In genomic region chr1:151455966-151456365, GRCh38 we compare ENCODE assay signal across 15 cellular contexts. TPM values are rescaled to one million over a fixed set of nuclear protein-coding genes. Genes with fewer than 3 reads are reported as not detected.
DNase-seq lines count a peak whose midpoint lies in the region; ATAC-seq, FAIRE-seq and TF ChIP-seq lines count a peak whose summit lies in the region.
"Had no signal": no experiment of that assay in that cellular context is flagged by ENCODE, and none has a peak within 500 bp of the region (broad histone marks: within the 10 kb centered on the region; RNA-seq: fewer than 3 reads in every experiment).

No MANE protein-coding gene starts in this region.

- no peak for FAIRE-seq in astrocyte (lab: Jason Lieb, UNC)

- H3K4me3 Mint-ChIP-seq in astrocyte (ENCODE audit: unreplicated experiment), result no peak overlapping the region
- H3K4me3 Mint-ChIP-seq: stimulated activated naive CD8-positive, alpha-beta T cell treated with anti-CD3 and anti-CD28 coated beads, Interleukin-15, Interleukin-2, amounts not matched to agents 100 ng/mL and 50 ng/mL, for 24 hours had no signal

- H3K4me1 ChIP-seq in DOHH2 (ENCODE audit: control insufficient read depth, low read length), result peaks cover 45% of the 10 kb centered on the region
- H3K4me1 ChIP-seq in astrocyte (ENCODE audit: insufficient read depth, low read length), result peaks cover 4% of the 10 kb centered on the region
- H3K4me1 ChIP-seq in parathyroid adenoma, result peaks cover 4% of the 10 kb centered on the region

- H3K27me3 ChIP-seq in DOHH2 (ENCODE audit: control insufficient read depth, low read length) (no peaks in the 10 kb centered on the region), astrocyte (ENCODE audit: insufficient read depth, low read length) (no peaks in the 10 kb centered on the region), parathyroid adenoma (ENCODE audit: control insufficient read depth, insufficient read depth, low read length) (no peaks in the 10 kb centered on the region)
- H3K27me3 ChIP-seq: right atrium auricular region had no signal

- H3K9me3 ChIP-seq in DOHH2 (ENCODE audit: control insufficient read depth, insufficient read depth, low read length) (no peaks in the 10 kb centered on the region), astrocyte (ENCODE audit: insufficient read depth, low read depth, low read length) (no peaks in the 10 kb centered on the region), parathyroid adenoma (ENCODE audit: control insufficient read depth, low read length) (no peaks in the 10 kb centered on the region)
- H3K9me3 ChIP-seq: right atrium auricular region had no signal

- no peak overlapping the region for H3K27ac Mint-ChIP-seq in astrocyte (ENCODE audit: unreplicated experiment)
- H3K27ac Mint-ChIP-seq: stimulated activated naive CD8-positive, alpha-beta T cell treated with anti-CD3 and anti-CD28 coated beads, Interleukin-15, Interleukin-2, amounts not matched to agents 100 ng/mL and 50 ng/mL, for 24 hours had no signal

- peaks cover 18% of the 10 kb centered on the region for H3F3A ChIP-seq in DOHH2 (ENCODE audit: control insufficient read depth, insufficient read depth)

- H3K9ac ChIP-seq in astrocyte (ENCODE audit: low read length) (no peak overlapping the region), parathyroid adenoma (no peak overlapping the region)

- H3K9me3 Mint-ChIP-seq in astrocyte (ENCODE audit: unreplicated experiment), result no peaks in the 10 kb centered on the region
- H3K9me3 Mint-ChIP-seq: effector memory CD8-positive, alpha-beta T cell; stimulated activated naive CD8-positive, alpha-beta T cell treated with anti-CD3 and anti-CD28 coated beads, Interleukin-15, Interleukin-2, amounts not matched to agents 100 ng/mL and 50 ng/mL, for 24 hours had no signal

- H3K79me2 ChIP-seq in DOHH2 (ENCODE audit: control insufficient read depth, low read length), result peaks cover 80% of the 10 kb centered on the region
- peaks cover 75% of the 10 kb centered on the region for H3K79me2 ChIP-seq in astrocyte (ENCODE audit: insufficient read depth, low read length)
- H3K79me2 ChIP-seq in parathyroid adenoma, result peaks cover 19% of the 10 kb centered on the region

- H2AFZ ChIP-seq in astrocyte (ENCODE audit: low read depth, low read length), result no peak overlapping the region
- H2AFZ ChIP-seq in parathyroid adenoma, result no peak overlapping the region

- peak; percentile 36 for DNase-seq in astrocyte (ENCODE audit: low read depth)
- DNase-seq: activated CD4-positive, alpha-beta T cell treated with anti-CD3 and anti-CD28 coated beads, Interleukin-2, amount 50 U/mL, for 48 hours; activated effector memory CD4-positive, alpha-beta T cell treated with anti-CD3 and anti-CD28 coated beads, Interleukin-2, amount 50 U/mL, for 16 hours; C1 segment of cervical spinal cord; effector memory CD8-positive, alpha-beta T cell; NCI-H1694; NCI-H748 treated with DMSO at 0.1 percent for 48 hours; T1000 had no signal

- TF ChIP-seq CTCF in DOHH2 (IDR thresholded peaks at IDR 0.05; ENCODE audit: low read depth, low read length, poor library complexity, severe bottlenecking) (no peak), astrocyte (IDR thresholded peaks at IDR 0.05; ENCODE audit: insufficient read depth, low read depth, low read length) (no peak), parathyroid adenoma (IDR thresholded peaks at IDR 0.05) (no peak)

- H3K36me3 ChIP-seq in DOHH2 (ENCODE audit: control insufficient read depth, low read length), result peaks cover 37% of the 10 kb centered on the region
- H3K36me3 ChIP-seq in astrocyte (ENCODE audit: insufficient read depth, low read length), result no peaks in the 10 kb centered on the region
- no peaks in the 10 kb centered on the region for H3K36me3 ChIP-seq in parathyroid adenoma (ENCODE audit: control insufficient read depth, insufficient read depth, low read length)
- H3K36me3 ChIP-seq: right atrium auricular region had no signal

- H3K4me3 ChIP-seq in DOHH2 (ENCODE audit: low read length), result peak overlapping the region; percentile 92
- no peak overlapping the region for H3K4me3 ChIP-seq in astrocyte (ENCODE audit: insufficient read depth, low read depth, low read length)
- H3K4me3 ChIP-seq in parathyroid adenoma (ENCODE audit: low read depth, low read length), result no peak overlapping the region
- H3K4me3 ChIP-seq: right atrium auricular region had no signal

- peaks cover 19% of the 10 kb centered on the region for H4K20me1 ChIP-seq in DOHH2 (ENCODE audit: control insufficient read depth, insufficient read depth, low read depth, low read length)
- H4K20me1 ChIP-seq in astrocyte (ENCODE audit: insufficient read depth, low read length), result peaks cover 49% of the 10 kb centered on the region

- ATAC-seq in GM21447 (IDR thresholded peaks at IDR 0.05; ENCODE audit: unreplicated experiment), result no peak
- no peak for ATAC-seq in GM21576 (IDR thresholded peaks at IDR 0.05; ENCODE audit: unreplicated experiment)
- no peak for ATAC-seq in GM18519 (IDR thresholded peaks at IDR 0.05; ENCODE audit: low FRiP score, unreplicated experiment)
- ATAC-seq: effector memory CD8-positive, alpha-beta T cell had no signal

- H3K4me2 ChIP-seq in DOHH2 (ENCODE audit: low read length) (peak overlapping the region; percentile 91), astrocyte (ENCODE audit: low read length) (no peak overlapping the region), parathyroid adenoma (ENCODE audit: low read length) (no peak overlapping the region)

- H3K27ac ChIP-seq in DOHH2 (ENCODE audit: low read depth, low read length), result peak overlapping the region; percentile 32
- H3K27ac ChIP-seq in astrocyte (ENCODE audit: low read depth, low read length), result no peak overlapping the region
- peak overlapping the region; percentile 93 for H3K27ac ChIP-seq in parathyroid adenoma

- no peaks in the 10 kb centered on the region for H3K27me3 Mint-ChIP-seq in astrocyte (ENCODE audit: low read depth, unreplicated experiment)
- H3K27me3 Mint-ChIP-seq: effector memory CD8-positive, alpha-beta T cell; stimulated activated naive CD8-positive, alpha-beta T cell treated with anti-CD3 and anti-CD28 coated beads, Interleukin-15, Interleukin-2, amounts not matched to agents 100 ng/mL and 50 ng/mL, for 24 hours had no signal

- H3K4me1 Mint-ChIP-seq in astrocyte (ENCODE audit: low read depth, unreplicated experiment), result peaks cover 14% of the 10 kb centered on the region

- H3K36me3 Mint-ChIP-seq in astrocyte (ENCODE audit: low read depth, unreplicated experiment), result no peaks in the 10 kb centered on the region

- H3K9me2 ChIP-seq in DOHH2 (replicated peaks; ENCODE audit: control insufficient read depth, low read length), result no peaks in the 10 kb centered on the region

RNA-seq across cellular contexts. Expression of gene POGZ, which starts 3.3 kb away (rescaled TPM):
- total RNA-seq in astrocyte, result 58.8 and 63.9 TPM in 2 replicates

RNA-seq across cellular contexts. Expression of gene CGN, which starts 55.2 kb away (rescaled TPM):
- total RNA-seq in astrocyte, result 8.8 and 8.9 TPM in 2 replicates

RNA-seq across cellular contexts. Expression of gene PSMB4, which starts 56.6 kb away (rescaled TPM):
- 314 and 316 TPM in 2 replicates for total RNA-seq in astrocyte
